In the genomic region with DNA sequence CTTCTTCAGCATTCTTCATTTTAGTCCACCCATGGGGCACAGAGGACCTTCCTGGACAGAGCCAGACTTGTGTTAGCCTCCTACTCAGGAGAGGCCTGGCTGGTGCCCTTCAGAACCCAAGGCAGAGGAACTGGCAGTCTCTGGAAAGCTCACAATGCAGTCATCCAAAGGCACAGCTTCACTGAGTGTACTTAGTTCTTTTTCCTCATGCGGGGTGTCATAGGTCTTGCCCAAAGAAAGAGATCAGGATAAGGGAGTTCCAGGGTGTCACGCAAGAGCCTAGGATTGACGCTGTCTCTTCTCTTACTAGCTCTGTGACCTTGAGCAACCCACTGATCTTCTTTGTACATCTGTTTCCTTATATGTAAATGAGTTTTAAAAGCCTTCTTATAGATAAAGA, we compare ENCODE assay signal across 9 cellular contexts. TPM values are rescaled to one million over a fixed set of nuclear protein-coding genes. Genes with fewer than 3 reads are reported as not detected.
DNase-seq lines count a peak whose midpoint lies in the region; ATAC-seq and TF ChIP-seq lines count a peak whose summit lies in the region.
"Had no signal": no experiment of that assay in that cellular context is flagged by ENCODE, and none has a peak within 500 bp of the region (broad histone marks: within the 10 kb centered on the region; RNA-seq: fewer than 3 reads in every experiment).

No MANE protein-coding gene starts in this region.

- H3K4me3 ChIP-seq in esophagus (ENCODE audit: low read depth in 1 of 2, low read length in 2 of 2) (no peak overlapping the region), parathyroid adenoma (ENCODE audit: low read depth, low read length) (no peak overlapping the region)

- H3K27ac Mint-ChIP-seq in glutamatergic neuron (ENCODE audit: unreplicated experiment), result no peak overlapping the region

- H3K9me3 ChIP-seq in esophagus (ENCODE audit: control insufficient read depth in 2 of 2, insufficient read depth in 1 of 2, low read depth in 1 of 2, low read length in 1 of 2) (no peaks in the 10 kb centered on the region), parathyroid adenoma (ENCODE audit: control insufficient read depth, low read length) (no peaks in the 10 kb centered on the region)

- peak overlapping the region; percentile 39 for H2AFZ ChIP-seq in parathyroid adenoma

- peak; percentile 27 for ATAC-seq in GM18858 (IDR thresholded peaks at IDR 0.05; ENCODE audit: unreplicated experiment)

- H3K4me3 Mint-ChIP-seq in glutamatergic neuron (ENCODE audit: unreplicated experiment), result no peak overlapping the region

- H3K9ac ChIP-seq in parathyroid adenoma, result no peak overlapping the region

- no peaks in the 10 kb centered on the region for H3K27me3 ChIP-seq in esophagus (ENCODE audit: control insufficient read depth in 1 of 2, insufficient read depth in 2 of 2, low read length in 2 of 2)
- no peaks in the 10 kb centered on the region for H3K27me3 ChIP-seq in parathyroid adenoma (ENCODE audit: control insufficient read depth, insufficient read depth, low read length)

- H3K36me3 ChIP-seq in esophagus (ENCODE audit: control insufficient read depth in 2 of 2, insufficient read depth in 2 of 2, low read length in 1 of 2) (no peaks in the 10 kb centered on the region), parathyroid adenoma (ENCODE audit: control insufficient read depth, insufficient read depth, low read length) (no peaks in the 10 kb centered on the region)

- WGBS in esophagus, 2 donors, result 86 to 91% methylated on average over 3 of the region's 3 CpGs

- no peak overlapping the region for H3K4me2 ChIP-seq in parathyroid adenoma (ENCODE audit: low read length)

- TF ChIP-seq CTCF in parathyroid adenoma (IDR thresholded peaks at IDR 0.05), result no peak
- no peak for TF ChIP-seq CTCF in GM13977 (IDR thresholded peaks at IDR 0.05; ENCODE audit: extremely low read depth, insufficient read depth, missing control alignments)
- TF ChIP-seq CTCF in glutamatergic neuron (IDR thresholded peaks at IDR 0.05; ENCODE audit: partially characterized antibody, unreplicated experiment), result no peak

- peaks cover 7% of the 10 kb centered on the region for H3K9me3 Mint-ChIP-seq in glutamatergic neuron (ENCODE audit: unreplicated experiment)

- no peaks in the 10 kb centered on the region for H3K79me2 ChIP-seq in parathyroid adenoma

- peak; percentile 92 for DNase-seq in NCI-H226
- DNase-seq in NCI-H774 (lab: John Stamatoyannopoulos, UW), result no peak
- no peak for DNase-seq in GM13977 (ENCODE audit: low spot score)
- no peak for DNase-seq in ecto neural progenitor cell (ENCODE audit: low spot score)
- DNase-seq in glutamatergic neuron, result no peak
- DNase-seq: MV-4-11 had no signal

- no peaks in the 10 kb centered on the region for H3K36me3 Mint-ChIP-seq in glutamatergic neuron (ENCODE audit: unreplicated experiment)

- H3K27me3 Mint-ChIP-seq in glutamatergic neuron (ENCODE audit: unreplicated experiment), result no peaks in the 10 kb centered on the region

- peak overlapping the region; percentile 45 to 76 for H3K27ac ChIP-seq in esophagus (ENCODE audit: low read depth in 2 of 2, low read length in 1 of 2)
- H3K27ac ChIP-seq in parathyroid adenoma, result peak overlapping the region; percentile 20

- in situ Hi-C loops in GM13977 (cut with MboI; ENCODE audit: low pct_unique_long_range_greater_than_20kb, low sequenced_read_pairs, unreplicated experiment), result no loop called here

- H3K4me1 ChIP-seq in esophagus (ENCODE audit: control insufficient read depth in 2 of 2, insufficient read depth in 2 of 2, low read length in 1 of 2) (no peaks in the 10 kb centered on the region), parathyroid adenoma (no peaks in the 10 kb centered on the region)

- H3K4me1 Mint-ChIP-seq in glutamatergic neuron (ENCODE audit: low read depth, unreplicated experiment), result no peaks in the 10 kb centered on the region

RNA-seq across cellular contexts. Expression of gene CD200, which starts 58.7 kb away (rescaled TPM):
- 1 to 10 TPM in 1 of 2 donors, under 1 TPM in 1; 0.90 to 3.0 TPM for polyA plus RNA-seq in esophagus
- 67.9 TPM for total RNA-seq in glutamatergic neuron (ENCODE audit: unreplicated experiment)
